Comparison of ENCODE assay signal across 19 cellular contexts in genomic region chr5:156383510-156383909, GRCh38. TPM values are rescaled to one million over a fixed set of nuclear protein-coding genes. Genes with fewer than 3 reads are reported as not detected.
DNase-seq lines count a peak whose midpoint lies in the region; TF ChIP-seq lines count a peak whose summit lies in the region.
"Had no signal": no experiment of that assay in that cellular context is flagged by ENCODE, and none has a peak within 500 bp of the region (broad histone marks: within the 10 kb centered on the region; RNA-seq: fewer than 3 reads in every experiment).

No MANE protein-coding gene starts in this region.

- DNase-seq in COLO829 (ENCODE audit: low spot score) (peak; percentile 23), MG63 (peak; percentile 24), fibroblast of gingiva (ENCODE audit: low read depth) (peak; percentile 58), myocyte (ENCODE audit: low read depth) (peak; percentile 82), tibial artery (no peak), HT-29 (ENCODE audit: low spot score) (no peak), NCI-H1417 treated with DMSO at 0.1 percent for 48 hours (lab: John Stamatoyannopoulos, UW) (no peak), mucosa of gallbladder (ENCODE audit: low spot score) (no peak)
- DNase-seq: activated CD4-positive, alpha-beta memory T cell treated with anti-CD3 and anti-CD28 coated beads for 36 hours; activated naive CD8-positive, alpha-beta T cell treated with anti-CD3 and anti-CD28 coated beads, Interleukin-2, amount 10 ng/mL, durations not matched to agents 7 days and 5 days; activated T-cell treated with anti-CD3 and anti-CD28 coated beads, Interleukin-2, amount 50 U/mL, for 4 hours; DMS153; left lung; natural killer cell; NCI-H1436; SK-N-SH; stimulated activated CD4-positive, alpha-beta T cell treated with anti-CD3 and anti-CD28 coated beads, Interleukin-2, amount 100 ng/mL, for 24 hours had no signal

- peaks cover 0 to 46% (median 10%) of the 10 kb centered on the region in 4 donors for H3K4me1 ChIP-seq in tibial artery
- H3K4me1 ChIP-seq: BLaER1, left lung had no signal

- H3K36me3 ChIP-seq in MG63 = no peaks in the 10 kb centered on the region
- no peaks in the 10 kb centered on the region for H3K36me3 ChIP-seq in tibial artery
- H3K36me3 ChIP-seq: BLaER1, left lung had no signal

- TF ChIP-seq CTCF in tibial artery (IDR thresholded peaks at IDR 0.05) = no peak

- no peak overlapping the region for H3K4me3 ChIP-seq in MG63
- H3K4me3 ChIP-seq in tibial artery = no peak overlapping the region
- H3K4me3 ChIP-seq: BLaER1, coronary artery, left lung had no signal

- H3K27me3 ChIP-seq in MG63 = no peaks in the 10 kb centered on the region
- H3K27me3 ChIP-seq in tibial artery = no peaks in the 10 kb centered on the region
- H3K27me3 ChIP-seq: BLaER1, left lung had no signal

- intact Hi-C loops in tibial artery (cut with DNase I; ENCODE audit: low total_unique reads) = no loop called here

- H3K27ac ChIP-seq in tibial artery = peak overlapping the region in 1 of 2 donors; percentile 50
- H3K27ac ChIP-seq: BLaER1, left lung had no signal

- no peaks in the 10 kb centered on the region for H3K9me3 ChIP-seq in MG63
- H3K9me3 ChIP-seq in tibial artery = no peaks in the 10 kb centered on the region
- H3K9me3 ChIP-seq: BLaER1, left lung, SK-N-SH had no signal

RNA-seq across cellular contexts. Expression of gene SGCD, which starts 56.5 kb away (rescaled TPM):
- 0.49 and 0.67 TPM in 2 replicates for total RNA-seq in MG63 (2014; rRNA removed; shearing (Covaris generic); ENCODE audit: low replicate concordance)
- total RNA-seq in myocyte = 75.3 and 104 TPM in 2 replicates
- polyA plus RNA-seq in myocyte (2012) = 65.8 TPM
- not detected in 2 replicates for total RNA-seq in HT-29 (2014; rRNA removed; shearing (Covaris generic))
- total RNA-seq in mucosa of gallbladder = 10.6 TPM
- total RNA-seq: activated CD4-positive, alpha-beta memory T cell treated with anti-CD3 and anti-CD28 coated beads for 36 hours had no signal

Comparison
In these comparisons a context has a peak if more than half of its experiments do, and no peak if none do; other contexts are left out.
1. DNase-seq: peak in COLO829 (single experiment), MG63 (single experiment), fibroblast of gingiva (single experiment) and myocyte (single experiment); none in tibial artery (0 of 2), HT-29 (single experiment), NCI-H1417 treated with DMSO at 0.1 percent for 48 hours (single experiment) and mucosa of gallbladder (single experiment).